In the genomic region with DNA sequence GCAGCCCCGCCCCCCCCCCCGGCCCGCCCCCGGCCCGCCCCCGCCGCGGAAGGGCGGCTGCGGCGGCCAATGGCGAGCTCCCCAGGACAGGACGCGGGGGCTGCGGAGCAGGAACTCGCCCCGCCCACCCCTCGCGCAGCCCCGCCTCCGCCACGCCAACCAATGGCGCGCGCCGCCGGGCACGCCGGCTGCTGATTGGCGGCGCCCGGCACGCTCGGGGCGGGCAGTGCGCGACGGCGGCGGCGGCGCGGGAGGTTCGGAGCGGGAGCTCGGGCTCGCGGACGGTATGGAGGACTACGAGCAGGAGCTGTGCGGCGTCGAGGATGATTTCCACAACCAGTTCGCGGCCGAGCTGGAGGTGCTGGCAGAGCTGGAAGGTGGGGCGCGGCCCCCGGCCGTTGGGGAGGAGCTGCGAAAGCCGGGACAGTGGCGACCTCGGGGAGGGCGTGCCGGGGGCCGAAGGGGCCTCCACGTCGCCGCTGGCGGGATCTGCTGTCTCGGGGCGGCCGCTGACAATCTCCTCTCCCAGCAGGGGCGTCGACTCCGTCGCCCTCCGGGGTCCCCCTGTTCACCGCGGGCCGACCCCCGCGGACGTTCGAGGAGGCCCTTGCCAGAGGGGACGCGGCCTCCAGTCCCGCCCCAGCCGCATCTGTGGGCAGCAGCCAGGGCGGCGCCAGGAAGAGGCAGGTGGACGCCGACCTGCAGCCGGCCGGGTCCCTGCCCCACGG, we compare ENCODE assay signal across 8 cellular contexts. TPM values are rescaled to one million over a fixed set of nuclear protein-coding genes. Genes with fewer than 3 reads are reported as not detected.
A peak's percentile ranks its signal among the peaks of the same experiment; 100 is the strongest.
DNase-seq lines count a peak whose midpoint lies in the region; ATAC-seq and TF ChIP-seq lines count a peak whose summit lies in the region.

A gene (plus strand): TSS at position 222 of the 728 bp plus-strand sequence. CDS start 65 bp downstream, at position 287.

- H3K9me2 ChIP-seq in SU-DHL-6 (replicated peaks; ENCODE audit: insufficient read depth, low read length) = no peaks in the 10 kb centered on the region

- peaks cover 5% of the 10 kb centered on the region for H3K36me3 Mint-ChIP-seq in activated naive CD8-positive, alpha-beta T cell treated with anti-CD3 and anti-CD28 coated beads, Interleukin-2, amount 10 ng/mL, durations not matched to agents 7 days and 5 days
- H3K36me3 Mint-ChIP-seq in osteocyte (ENCODE audit: unreplicated experiment) = peaks cover 8% of the 10 kb centered on the region

- under 1% methylated on average over 96 of the region's 97 CpGs for WGBS in thymus

- H3K4me3 ChIP-seq in SU-DHL-6 (ENCODE audit: insufficient read depth, low read length, poor library complexity, severe bottlenecking) = peak within 1 kb of the TSS; percentile 89
- H3K4me3 ChIP-seq in thymus (ENCODE audit: low read length) = peak within 1 kb of the TSS; percentile 95

- TF ChIP-seq CTCF in GM10248 (IDR thresholded peaks at IDR 0.05; ENCODE audit: control extremely low read depth, extremely low read depth, low read depth, missing control alignments) = no peak
- TF ChIP-seq CTCF in SU-DHL-6 (IDR thresholded peaks at IDR 0.05; ENCODE audit: insufficient read depth, low read length, poor library complexity, severe bottlenecking) = no peak
- no peak for TF ChIP-seq CTCF in osteocyte (IDR thresholded peaks at IDR 0.05)

- H3K4me1 ChIP-seq in thymus (ENCODE audit: control insufficient read depth, insufficient read depth, low read length) = peaks cover 15% of the 10 kb centered on the region

- H3F3A ChIP-seq in SU-DHL-6 (ENCODE audit: insufficient read depth) = no peaks in the 10 kb centered on the region

- peaks cover 23% of the 10 kb centered on the region for H3K79me2 ChIP-seq in SU-DHL-6 (ENCODE audit: insufficient read depth, low read length)

- POLR2A ChIA-PET in GM10248 (lab: Yijun Ruan, JAX) = interaction anchor here (0.6 to 1.0 kb wide), 2 partner anchors 19 to 73 kb away, joined by 3 to 5 read pairs; a partner anchor contains a TSS
- POLR2A ChIA-PET in activated naive CD8-positive, alpha-beta T cell treated with anti-CD3 and anti-CD28 coated beads, Interleukin-2, amount 10 ng/mL, durations not matched to agents 7 days and 5 days (lab: Charles Lee) = interaction anchor here (0.7 to 1.3 kb wide), 9 partner anchors 12 to 221 kb away, joined by 3 to 7 read pairs (median 4); a partner anchor contains a TSS

- CTCF ChIA-PET in GM10248 (lab: Yijun Ruan, JAX) = interaction anchor here (1.2 to 9.6 kb wide), 3 partner anchors 48 to 315 kb away, joined by 3 to 169 read pairs (median 5); a partner anchor contains a TSS

- H3K27ac Mint-ChIP-seq in activated naive CD8-positive, alpha-beta T cell treated with anti-CD3 and anti-CD28 coated beads, Interleukin-2, amount 10 ng/mL, durations not matched to agents 7 days and 5 days = peak within 1 kb of the TSS; percentile 86
- H3K27ac Mint-ChIP-seq in osteocyte (ENCODE audit: unreplicated experiment) = no peak within 1 kb of the TSS

- H3K27me3 ChIP-seq in SU-DHL-6 (ENCODE audit: low read length) (no peaks in the 10 kb centered on the region), thymus (ENCODE audit: control insufficient read depth, insufficient read depth) (no peaks in the 10 kb centered on the region)

- H3K4me1 Mint-ChIP-seq in activated naive CD8-positive, alpha-beta T cell treated with anti-CD3 and anti-CD28 coated beads, Interleukin-2, amount 10 ng/mL, durations not matched to agents 7 days and 5 days = peaks cover 9% of the 10 kb centered on the region
- peaks cover 2% of the 10 kb centered on the region for H3K4me1 Mint-ChIP-seq in osteocyte (ENCODE audit: unreplicated experiment)

- H3K36me3 ChIP-seq in SU-DHL-6 (ENCODE audit: low read length) (no peaks in the 10 kb centered on the region), thymus (ENCODE audit: control insufficient read depth, insufficient read depth) (peaks cover 49% of the 10 kb centered on the region)

- H2AFZ ChIP-seq in SU-DHL-6 (ENCODE audit: low read depth, low read length, severe bottlenecking) = peak within 1 kb of the TSS; percentile 80

- H3K9me3 ChIP-seq in SU-DHL-6 (ENCODE audit: insufficient read depth, low read length) (no peaks in the 10 kb centered on the region), thymus (ENCODE audit: control insufficient read depth) (no peaks in the 10 kb centered on the region)

- DNase-seq in GM10248 (ENCODE audit: extremely low spot score) = peak; percentile 100
- peak; percentile 74 for DNase-seq in NCI-H1105 treated with DMSO at 0.1 percent for 48 hours (lab: John Stamatoyannopoulos, UW)
- peak; percentile 97 for DNase-seq in activated naive CD8-positive, alpha-beta T cell treated with anti-CD3 and anti-CD28 coated beads, Interleukin-2, amount 10 ng/mL, durations not matched to agents 7 days and 5 days
- DNase-seq in head of caudate nucleus = peak; percentile 66 to 97 (median 92)
- peak; percentile 99 for DNase-seq in osteocyte (ENCODE audit: extremely low spot score, unreplicated experiment)

- intact Hi-C loops in head of caudate nucleus (cut with DNase I) = loop anchor here (5.0 kb wide), 1 partner anchor 76 kb away; no protein-coding TSS in a partner anchor

- H3K9me3 Mint-ChIP-seq in activated naive CD8-positive, alpha-beta T cell treated with anti-CD3 and anti-CD28 coated beads, Interleukin-2, amount 10 ng/mL, durations not matched to agents 7 days and 5 days = no peaks in the 10 kb centered on the region
- H3K9me3 Mint-ChIP-seq in osteocyte (ENCODE audit: unreplicated experiment) = no peaks in the 10 kb centered on the region

- H3K9ac ChIP-seq in SU-DHL-6 (ENCODE audit: low read length) = peak within 1 kb of the TSS; percentile 98

- no peaks in the 10 kb centered on the region for H3K27me3 Mint-ChIP-seq in activated naive CD8-positive, alpha-beta T cell treated with anti-CD3 and anti-CD28 coated beads, Interleukin-2, amount 10 ng/mL, durations not matched to agents 7 days and 5 days
- H3K27me3 Mint-ChIP-seq in osteocyte (ENCODE audit: unreplicated experiment) = no peaks in the 10 kb centered on the region

- H4K20me1 ChIP-seq in SU-DHL-6 (ENCODE audit: low read depth, low read length) = no peaks in the 10 kb centered on the region

- H3K27ac ChIP-seq in SU-DHL-6 (ENCODE audit: low read depth, low read length) (peak within 1 kb of the TSS; percentile 40), thymus (ENCODE audit: low read depth) (peak within 1 kb of the TSS; percentile 74)

- H3K4me2 ChIP-seq in SU-DHL-6 (ENCODE audit: low read depth, low read length, poor library complexity, severe bottlenecking) = peak within 1 kb of the TSS; percentile 66

- peak; percentile 73 for ATAC-seq in HG02642 (IDR thresholded peaks at IDR 0.05; ENCODE audit: poor library complexity, unreplicated experiment)
- peak; percentile 87 for ATAC-seq in activated naive CD8-positive, alpha-beta T cell treated with anti-CD3 and anti-CD28 coated beads, Interleukin-2, amount 10 ng/mL, durations not matched to agents 7 days and 5 days (ENCODE audit: low read depth)

- H3K4me3 Mint-ChIP-seq in activated naive CD8-positive, alpha-beta T cell treated with anti-CD3 and anti-CD28 coated beads, Interleukin-2, amount 10 ng/mL, durations not matched to agents 7 days and 5 days = peak within 1 kb of the TSS; percentile 86
- H3K4me3 Mint-ChIP-seq in osteocyte (ENCODE audit: unreplicated experiment) = peak within 1 kb of the TSS; percentile 80

RNA-seq across cellular contexts. Expression of the gene that starts here (rescaled TPM):
- total RNA-seq in activated naive CD8-positive, alpha-beta T cell treated with anti-CD3 and anti-CD28 coated beads, Interleukin-2, amount 10 ng/mL, durations not matched to agents 7 days and 5 days = 10 to 100 TPM; 92.8 to 94.2 TPM
- total RNA-seq in osteocyte = 19.3 and 25.4 TPM in 2 replicates
- 38.8 TPM for polyA plus RNA-seq in thymus

Comparison
In these comparisons a context has a peak if more than half of its experiments do, and no peak if none do; other contexts are left out.
1. Peak in every context shown above with its lines: DNase-seq, ATAC-seq, H3K4me3 ChIP-seq and H3K27ac ChIP-seq.